In genomic region chr2:26144953-26145680, GRCh38 we compare ENCODE assay signal across 8 cellular contexts. TPM values are rescaled to one million over a fixed set of nuclear protein-coding genes. Genes with fewer than 3 reads are reported as not detected.
DNase-seq lines count a peak whose midpoint lies in the region; ATAC-seq and FAIRE-seq lines count a peak whose summit lies in the region.

No MANE protein-coding gene starts in this region.

- H2BK5ac ChIP-seq in mesendoderm (ENCODE audit: low read length), result no peak overlapping the region

- H3K4me3 ChIP-seq in effector memory CD4-positive, alpha-beta T cell (ENCODE audit: insufficient read depth, low read depth, low read length, poor library complexity, severe bottlenecking), result no peak overlapping the region
- H3K4me3 ChIP-seq in mesendoderm (ENCODE audit: low read length), result no peak overlapping the region

- no peak overlapping the region for H3K23ac ChIP-seq in mesendoderm (ENCODE audit: low read length)

- H2BK15ac ChIP-seq in mesendoderm (replicated peaks; ENCODE audit: low read depth), result no peak overlapping the region

- H3K27ac Mint-ChIP-seq in activated CD4-positive, alpha-beta memory T cell treated with anti-CD3 and anti-CD28 coated beads, Interleukin-2, amount 10 ng/mL, durations not matched to agents 7 days and 5 days, result no peak overlapping the region

- POLR2A ChIA-PET in activated CD4-positive, alpha-beta memory T cell treated with anti-CD3 and anti-CD28 coated beads, Interleukin-2, amount 10 ng/mL, durations not matched to agents 7 days and 5 days (lab: Charles Lee), result interaction anchor here (0.6 kb wide), 1 partner anchor 44 kb away, joined by 3 read pairs; no protein-coding TSS in a partner anchor

- H3K79me2 ChIP-seq in mesendoderm (ENCODE audit: control insufficient read depth, insufficient read depth, low read length), result no peaks in the 10 kb centered on the region

- no CpG with 5 or more reads among the region's 11 CpGs for WGBS in mesendoderm (ENCODE audit: extremely low coverage, insufficient coverage, low lambda C conversion rate)

- no peak overlapping the region for H3K27ac ChIP-seq in effector memory CD4-positive, alpha-beta T cell (ENCODE audit: insufficient read depth, low read length, poor library complexity, severe bottlenecking)
- no peak overlapping the region for H3K27ac ChIP-seq in mesendoderm (ENCODE audit: low read depth, low read length)

- H3K4me2 ChIP-seq in mesendoderm (ENCODE audit: low read length), result no peak overlapping the region

- peak; percentile 72 for DNase-seq in AG08395 (ENCODE audit: low spot score)
- DNase-seq in GM19239 (ENCODE audit: insufficient read length, low spot score), result peak; percentile 52
- peak; percentile 67 for DNase-seq in NCI-H510A treated with DMSO at 0.1 percent for 48 hours (lab: John Stamatoyannopoulos, UW)
- DNase-seq in activated CD4-positive, alpha-beta memory T cell treated with anti-CD3 and anti-CD28 coated beads, Interleukin-2, amount 10 ng/mL, durations not matched to agents 7 days and 5 days, result peak; percentile 74
- peak; percentile 15 to 35 (median 32) for DNase-seq in effector memory CD4-positive, alpha-beta T cell
- DNase-seq in mesendoderm, result peak; percentile 73
- peak; percentile 12 to 26 for DNase-seq in stimulated activated CD8-positive, alpha-beta memory T cell treated with anti-CD3 and anti-CD28 coated beads, Interleukin-15, amount 100 ng/mL, for 4 hours (ENCODE audit: low read depth in 2 of 2)

- no peak for ATAC-seq in GM19395 (IDR thresholded peaks at IDR 0.05; ENCODE audit: unreplicated experiment)

- peak; percentile 71 for FAIRE-seq in GM19239 (lab: Jason Lieb, UNC)

- no peak overlapping the region for H2AK5ac ChIP-seq in mesendoderm (ENCODE audit: low read length)

- H3K56ac ChIP-seq in mesendoderm (ENCODE audit: low read length), result no peak overlapping the region

- H3K18ac ChIP-seq in mesendoderm (ENCODE audit: low read length), result no peak overlapping the region

- no peaks in the 10 kb centered on the region for H3K9me3 Mint-ChIP-seq in activated CD4-positive, alpha-beta memory T cell treated with anti-CD3 and anti-CD28 coated beads, Interleukin-2, amount 10 ng/mL, durations not matched to agents 7 days and 5 days

- no peaks in the 10 kb centered on the region for H3K79me1 ChIP-seq in mesendoderm (ENCODE audit: low read length)

- CTCF ChIA-PET in activated CD4-positive, alpha-beta memory T cell treated with anti-CD3 and anti-CD28 coated beads, Interleukin-2, amount 10 ng/mL, durations not matched to agents 7 days and 5 days (lab: Charles Lee), result interaction anchor here (0.6 to 4.6 kb wide), 18 partner anchors 10 to 446 kb away, joined by 3 to 26 read pairs (median 6); partner anchors contain the start of gene RAB10

- H3K4me1 ChIP-seq in effector memory CD4-positive, alpha-beta T cell (ENCODE audit: control insufficient read depth, insufficient read depth, low read length, poor library complexity, severe bottlenecking), result no peaks in the 10 kb centered on the region
- no peaks in the 10 kb centered on the region for H3K4me1 ChIP-seq in mesendoderm (ENCODE audit: control insufficient read depth, low read depth, low read length)

- peaks cover under 1% of the 10 kb centered on the region for H3K27me3 ChIP-seq in effector memory CD4-positive, alpha-beta T cell (replicated peaks; ENCODE audit: control insufficient read depth, insufficient read depth, low read length, poor library complexity, severe bottlenecking)
- H3K27me3 ChIP-seq in mesendoderm (ENCODE audit: insufficient read depth, low read length, poor library complexity), result no peaks in the 10 kb centered on the region

- H3K36me3 ChIP-seq in effector memory CD4-positive, alpha-beta T cell (ENCODE audit: control insufficient read depth, insufficient read depth, low read length), result no peaks in the 10 kb centered on the region
- no peaks in the 10 kb centered on the region for H3K36me3 ChIP-seq in mesendoderm (ENCODE audit: control insufficient read depth, insufficient read depth, low read length)

- no peaks in the 10 kb centered on the region for H3K36me3 Mint-ChIP-seq in activated CD4-positive, alpha-beta memory T cell treated with anti-CD3 and anti-CD28 coated beads, Interleukin-2, amount 10 ng/mL, durations not matched to agents 7 days and 5 days (ENCODE audit: low read depth)

- no peak overlapping the region for H4K5ac ChIP-seq in mesendoderm (ENCODE audit: low read length)

- H2BK120ac ChIP-seq in mesendoderm (ENCODE audit: low read depth, low read length), result no peak overlapping the region

- H3K4me3 Mint-ChIP-seq in activated CD4-positive, alpha-beta memory T cell treated with anti-CD3 and anti-CD28 coated beads, Interleukin-2, amount 10 ng/mL, durations not matched to agents 7 days and 5 days, result no peak overlapping the region

- peaks cover 10% of the 10 kb centered on the region for H3K27me3 Mint-ChIP-seq in activated CD4-positive, alpha-beta memory T cell treated with anti-CD3 and anti-CD28 coated beads, Interleukin-2, amount 10 ng/mL, durations not matched to agents 7 days and 5 days

- no peaks in the 10 kb centered on the region for H3K9me3 ChIP-seq in effector memory CD4-positive, alpha-beta T cell (ENCODE audit: control insufficient read depth, low read length)

- H3K4me1 Mint-ChIP-seq in activated CD4-positive, alpha-beta memory T cell treated with anti-CD3 and anti-CD28 coated beads, Interleukin-2, amount 10 ng/mL, durations not matched to agents 7 days and 5 days, result no peaks in the 10 kb centered on the region

- no peak overlapping the region for H4K8ac ChIP-seq in mesendoderm (ENCODE audit: low read depth, low read length)

- no peak overlapping the region for H3K4ac ChIP-seq in mesendoderm (ENCODE audit: low read depth, low read length)

- H3K9ac ChIP-seq in mesendoderm (ENCODE audit: low read length), result no peak overlapping the region

RNA-seq across cellular contexts. Expression of gene GAREM2, which starts 27.8 kb away (rescaled TPM):
- total RNA-seq in activated CD4-positive, alpha-beta memory T cell treated with anti-CD3 and anti-CD28 coated beads, Interleukin-2, amount 10 ng/mL, durations not matched to agents 7 days and 5 days, result 1 to 10 TPM; 1.6 to 3.5 TPM
- polyA plus RNA-seq in mesendoderm (2013, experiment 1 of 2), result 6.9 TPM
- polyA plus RNA-seq in mesendoderm (2013, experiment 2 of 2), result 9.5 TPM

Comparison
In these comparisons a context has a peak if more than half of its experiments do, and no peak if none do; other contexts are left out.
1. DNase-seq: peak in every context shown above with its lines; median percentile 74 in activated CD4-positive, alpha-beta memory T cell treated with anti-CD3 and anti-CD28 coated beads, Interleukin-2, amount 10 ng/mL, durations not matched to agents 7 days and 5 days; 73 in mesendoderm; 72 in AG08395; 67 in NCI-H510A treated with DMSO at 0.1 percent for 48 hours; 52 in GM19239; 32 in effector memory CD4-positive, alpha-beta T cell; 19 in stimulated activated CD8-positive, alpha-beta memory T cell treated with anti-CD3 and anti-CD28 coated beads, Interleukin-15, amount 100 ng/mL, for 4 hours.